10 cellular contexts compared by ENCODE assay signal in genomic region chr12:115504241-115504941, GRCh38.
DNase-seq lines count a peak whose midpoint lies in the region; ATAC-seq, FAIRE-seq and TF ChIP-seq lines count a peak whose summit lies in the region.
"Had no signal": no experiment of that assay in that cellular context is flagged by ENCODE, and none has a peak within 500 bp of the region (broad histone marks: within the 10 kb centered on the region; RNA-seq: fewer than 3 reads in every experiment).

No MANE protein-coding gene starts in this region.

- peak overlapping the region; percentile 54 for H3K27ac Mint-ChIP-seq in activated B cell treated with CpG ODN at 0.5 μM for 24 hours

- no peaks in the 10 kb centered on the region for H3K9me3 Mint-ChIP-seq in activated B cell treated with CpG ODN at 0.5 μM for 24 hours

- ATAC-seq in HG02938 (IDR thresholded peaks at IDR 0.05; ENCODE audit: unreplicated experiment) (peak; percentile 71), activated B cell treated with CpG ODN at 0.5 μM for 24 hours (ENCODE audit: low read depth) (no peak), sciatic nerve (peak; percentile 46), HG03521 (IDR thresholded peaks at IDR 0.05; ENCODE audit: unreplicated experiment) (no peak)

- no peaks in the 10 kb centered on the region for H3K36me3 Mint-ChIP-seq in activated B cell treated with CpG ODN at 0.5 μM for 24 hours (ENCODE audit: low read depth)

- CTCF ChIA-PET in activated B cell treated with CpG ODN at 0.5 μM for 24 hours (lab: Charles Lee), result no interaction called here

- no peaks in the 10 kb centered on the region for H3K27me3 Mint-ChIP-seq in activated B cell treated with CpG ODN at 0.5 μM for 24 hours

- peak; percentile 23 for DNase-seq in GM19239 (ENCODE audit: insufficient read length, low spot score)
- no peak for DNase-seq in activated B cell treated with CpG ODN at 0.5 μM for 24 hours
- no peak for DNase-seq in sciatic nerve (ENCODE audit: low spot score)
- no peak for DNase-seq in activated T-cell treated with anti-CD3 and anti-CD28 coated beads, Interleukin-2, amount 50 U/mL, for 1 hour
- no peak for DNase-seq in stimulated activated naive CD4-positive, alpha-beta T cell treated with Interleukin-2 at 50 U/mL for 16 hours (lab: John Stamatoyannopoulos, UW)
- no peak for DNase-seq in NK-92 treated with Interleukin-12 subunit alpha and Interleukin-12 subunit beta, amount 100 ng/mL, for 24 hours (lab: John Stamatoyannopoulos, UW)
- DNase-seq: activated CD4-positive, CD25-positive, alpha-beta regulatory T cell treated with anti-CD3 and anti-CD28 coated beads, Interleukin-2, amount 50 U/mL, for 72 hours; GF-D8 had no signal

- peaks cover 11% of the 10 kb centered on the region for H3K4me1 Mint-ChIP-seq in activated B cell treated with CpG ODN at 0.5 μM for 24 hours

- intact Hi-C loops in activated B cell treated with CpG ODN at 0.5 μM for 24 hours (cut with micrococcal nuclease) (no loop called here), sciatic nerve (cut with DNase I) (no loop called here)

- FAIRE-seq in GM19239 (lab: Jason Lieb, UNC), result peak; percentile 82

- POLR2A ChIA-PET in activated B cell treated with CpG ODN at 0.5 μM for 24 hours (lab: Charles Lee), result interaction anchor here (0.7 kb wide), 1 partner anchor 117 kb away, joined by 9 read pairs; no protein-coding TSS in a partner anchor

- no peak for TF ChIP-seq CTCF in activated B cell treated with CpG ODN at 0.5 μM for 24 hours (IDR thresholded peaks at IDR 0.05)

- H3K4me3 Mint-ChIP-seq in activated B cell treated with CpG ODN at 0.5 μM for 24 hours, result peak overlapping the region; percentile 42

Comparison
In these comparisons a context has a peak if more than half of its experiments do, and no peak if none do; other contexts are left out.
1. ATAC-seq: peak in HG02938 (single experiment) and sciatic nerve (single experiment); none in activated B cell treated with CpG ODN at 0.5 μM for 24 hours (single experiment) and HG03521 (single experiment).